Comparison of ENCODE assay signal across 14 cellular contexts in genomic region chr10:13352519-13352918, GRCh38. TPM values are rescaled to one million over a fixed set of nuclear protein-coding genes. Genes with fewer than 3 reads are reported as not detected.
DNase-seq lines count a peak whose midpoint lies in the region; ATAC-seq and TF ChIP-seq lines count a peak whose summit lies in the region.
"Had no signal": no experiment of that assay in that cellular context is flagged by ENCODE, and none has a peak within 500 bp of the region (broad histone marks: within the 10 kb centered on the region; RNA-seq: fewer than 3 reads in every experiment).

No MANE protein-coding gene starts in this region.

- no peak overlapping the region for H3K4me3 Mint-ChIP-seq in activated CD4-positive, alpha-beta T cell treated with anti-CD3 and anti-CD28 coated beads, Interleukin-2, amount 10 ng/mL, durations not matched to agents 7 days and 5 days
- no peak overlapping the region for H3K4me3 Mint-ChIP-seq in activated CD8-positive, alpha-beta T cell treated with anti-CD3 and anti-CD28 coated beads for 36 hours
- H3K4me3 Mint-ChIP-seq in neural crest cell, result peak overlapping the region; percentile 94

- H3K27ac ChIP-seq in thyroid gland (no peak overlapping the region), coronary artery (no peak overlapping the region)
- H3K27ac ChIP-seq: uterus, WERI-Rb-1 had no signal

- H3K27me3 ChIP-seq in thyroid gland, result no peaks in the 10 kb centered on the region
- H3K27me3 ChIP-seq: uterus had no signal

- POLR2A ChIA-PET in activated CD4-positive, alpha-beta T cell treated with anti-CD3 and anti-CD28 coated beads, Interleukin-2, amount 10 ng/mL, durations not matched to agents 7 days and 5 days (lab: Charles Lee), result no interaction called here
- POLR2A ChIA-PET in activated CD8-positive, alpha-beta T cell treated with anti-CD3 and anti-CD28 coated beads for 36 hours (lab: Charles Lee), result interaction anchor here (0.7 kb wide), 1 partner anchor 315 kb away, joined by 3 read pairs; no protein-coding TSS in a partner anchor

- no peak for DNase-seq in activated CD4-positive, alpha-beta T cell treated with anti-CD3 and anti-CD28 coated beads, Interleukin-2, amount 10 ng/mL, durations not matched to agents 7 days and 5 days
- no peak for DNase-seq in activated CD4-positive, alpha-beta T cell treated with anti-CD3 and anti-CD28 coated beads, Interleukin-2, amount 50 U/mL, for 48 hours
- DNase-seq in HFF-Myc (ENCODE audit: extremely low read depth, low read depth) (no peak), neural crest cell (ENCODE audit: low read depth, low spot score) (no peak), thyroid gland (no peak), coronary artery (ENCODE audit: low spot score) (no peak)
- peak; percentile 34 for DNase-seq in activated CD8-positive, alpha-beta T cell treated with anti-CD3 and anti-CD28 coated beads for 36 hours
- DNase-seq: midbrain, NCI-H2029 treated with DMSO at 0.1 percent for 48 hours, PC-3, uterus, WERI-Rb-1 had no signal

- H3K4me3 ChIP-seq in HFF-Myc (replicated peaks; ENCODE audit: low read depth, low read length) (no peak overlapping the region), thyroid gland (replicated peaks in 1 of 3) (no peak overlapping the region), coronary artery (no peak overlapping the region)
- H3K4me3 ChIP-seq: uterus had no signal

- ATAC-seq in activated CD8-positive, alpha-beta T cell treated with anti-CD3 and anti-CD28 coated beads for 36 hours, result no peak
- ATAC-seq in GM19023 (IDR thresholded peaks at IDR 0.05; ENCODE audit: unreplicated experiment), result no peak
- ATAC-seq: PC-3, sciatic nerve had no signal

- 32 to 43% methylated on average over 3 of the region's 3 CpGs for WGBS in thyroid gland, 2 donors

- CTCF ChIA-PET in activated CD4-positive, alpha-beta T cell treated with anti-CD3 and anti-CD28 coated beads, Interleukin-2, amount 10 ng/mL, durations not matched to agents 7 days and 5 days (lab: Charles Lee), result interaction anchor here (1.0 kb wide), 1 partner anchor 24 kb away, joined by 3 read pairs; no protein-coding TSS in a partner anchor
- CTCF ChIA-PET in activated CD8-positive, alpha-beta T cell treated with anti-CD3 and anti-CD28 coated beads for 36 hours (lab: Charles Lee), result interaction anchor here (0.7 to 3.3 kb wide), 5 partner anchors 12 to 192 kb away, joined by 3 to 24 read pairs (median 4); no protein-coding TSS in a partner anchor

- H3K36me3 ChIP-seq in thyroid gland, result no peaks in the 10 kb centered on the region
- H3K36me3 ChIP-seq: uterus, WERI-Rb-1 had no signal

- TF ChIP-seq CTCF in HFF-Myc (IDR thresholded peaks at IDR 0.05; ENCODE audit: low read depth, low read length, missing control alignments) (peak; percentile 22), neural crest cell (conservative IDR thresholded peaks at IDR 0.05) (peak; percentile 16), thyroid gland (IDR thresholded peaks at IDR 0.05) (no peak), coronary artery (IDR thresholded peaks at IDR 0.05) (no peak)
- TF ChIP-seq CTCF in activated CD8-positive, alpha-beta T cell treated with anti-CD3 and anti-CD28 coated beads for 36 hours (IDR thresholded peaks at IDR 0.05), result no peak

- H3K9me3 Mint-ChIP-seq in activated CD4-positive, alpha-beta T cell treated with anti-CD3 and anti-CD28 coated beads, Interleukin-2, amount 10 ng/mL, durations not matched to agents 7 days and 5 days, result no peaks in the 10 kb centered on the region
- H3K9me3 Mint-ChIP-seq in activated CD8-positive, alpha-beta T cell treated with anti-CD3 and anti-CD28 coated beads for 36 hours, result no peaks in the 10 kb centered on the region
- H3K9me3 Mint-ChIP-seq in neural crest cell, result no peaks in the 10 kb centered on the region

- H3K27me3 Mint-ChIP-seq in activated CD4-positive, alpha-beta T cell treated with anti-CD3 and anti-CD28 coated beads, Interleukin-2, amount 10 ng/mL, durations not matched to agents 7 days and 5 days, result peaks cover 3% of the 10 kb centered on the region
- no peaks in the 10 kb centered on the region for H3K27me3 Mint-ChIP-seq in activated CD8-positive, alpha-beta T cell treated with anti-CD3 and anti-CD28 coated beads for 36 hours
- H3K27me3 Mint-ChIP-seq in neural crest cell (ENCODE audit: low read depth), result peaks cover 54% of the 10 kb centered on the region

- peaks cover 38% of the 10 kb centered on the region for H3K4me1 Mint-ChIP-seq in activated CD4-positive, alpha-beta T cell treated with anti-CD3 and anti-CD28 coated beads, Interleukin-2, amount 10 ng/mL, durations not matched to agents 7 days and 5 days
- peaks cover 37% of the 10 kb centered on the region for H3K4me1 Mint-ChIP-seq in activated CD8-positive, alpha-beta T cell treated with anti-CD3 and anti-CD28 coated beads for 36 hours (ENCODE audit: low read depth)
- H3K4me1 Mint-ChIP-seq in neural crest cell, result peaks cover 41% of the 10 kb centered on the region

- no peaks in the 10 kb centered on the region for H3K36me3 Mint-ChIP-seq in activated CD4-positive, alpha-beta T cell treated with anti-CD3 and anti-CD28 coated beads, Interleukin-2, amount 10 ng/mL, durations not matched to agents 7 days and 5 days (ENCODE audit: low read depth)
- no peaks in the 10 kb centered on the region for H3K36me3 Mint-ChIP-seq in activated CD8-positive, alpha-beta T cell treated with anti-CD3 and anti-CD28 coated beads for 36 hours (ENCODE audit: low read depth)
- no peaks in the 10 kb centered on the region for H3K36me3 Mint-ChIP-seq in neural crest cell (ENCODE audit: low read depth)

- peaks cover 5 to 6% of the 10 kb centered on the region in 2 donors for H3K4me1 ChIP-seq in thyroid gland
- H3K4me1 ChIP-seq: uterus had no signal

- intact Hi-C loops in activated CD8-positive, alpha-beta T cell treated with anti-CD3 and anti-CD28 coated beads for 36 hours (cut with micrococcal nuclease), result loop anchor here (5.0 kb wide), 1 partner anchor 50 kb away; the partner anchor contains the start of gene PHYH
- intact Hi-C loops in thyroid gland (cut with DNase I), result no loop called here

- H3K9me3 ChIP-seq in thyroid gland, result no peaks in the 10 kb centered on the region
- H3K9me3 ChIP-seq: uterus had no signal

- TF ChIP-seq POLR2A in thyroid gland (IDR thresholded peaks at IDR 0.05), result no peak

- H3K27ac Mint-ChIP-seq in activated CD4-positive, alpha-beta T cell treated with anti-CD3 and anti-CD28 coated beads, Interleukin-2, amount 10 ng/mL, durations not matched to agents 7 days and 5 days, result peak overlapping the region; percentile 78
- peak overlapping the region; percentile 41 for H3K27ac Mint-ChIP-seq in activated CD8-positive, alpha-beta T cell treated with anti-CD3 and anti-CD28 coated beads for 36 hours
- no peak overlapping the region for H3K27ac Mint-ChIP-seq in neural crest cell (ENCODE audit: unreplicated experiment)

RNA-seq across cellular contexts. Expression of gene SEPHS1, which starts 4.4 kb away (rescaled TPM):
- 10 to 100 TPM; 74.4 to 74.9 TPM for total RNA-seq in activated CD4-positive, alpha-beta T cell treated with anti-CD3 and anti-CD28 coated beads, Interleukin-2, amount 10 ng/mL, durations not matched to agents 7 days and 5 days
- total RNA-seq in activated CD8-positive, alpha-beta T cell treated with anti-CD3 and anti-CD28 coated beads for 36 hours, result 10 to 100 TPM; 61.6 to 66.5 TPM
- total RNA-seq in neural crest cell (158 and 163 TPM in 2 replicates), thyroid gland (10 to 100 TPM; 60.0 to 85.6 (median 68.1) TPM)

RNA-seq across cellular contexts. Expression of gene PHYH, which starts 52.7 kb away (rescaled TPM):
- 10 to 100 TPM in 1 of 2 experiments, 1 to 10 TPM in 1; 9.8 to 12.0 TPM for total RNA-seq in activated CD4-positive, alpha-beta T cell treated with anti-CD3 and anti-CD28 coated beads, Interleukin-2, amount 10 ng/mL, durations not matched to agents 7 days and 5 days
- total RNA-seq in activated CD8-positive, alpha-beta T cell treated with anti-CD3 and anti-CD28 coated beads for 36 hours, result 10 to 100 TPM; 14.6 to 16.3 TPM
- total RNA-seq in neural crest cell, result 14.9 and 15.1 TPM in 2 replicates
- total RNA-seq in thyroid gland, result 10 to 100 TPM; 48.5 to 86.8 (median 71.4) TPM

Comparison
In these comparisons a context has a peak if more than half of its experiments do, and no peak if none do; other contexts are left out.
1. CTCF ChIP-seq: peak in HFF-Myc (single experiment) and neural crest cell (single experiment); none in activated CD8-positive, alpha-beta T cell treated with anti-CD3 and anti-CD28 coated beads for 36 hours (single experiment), thyroid gland (0 of 6) and coronary artery (single experiment).